14 cellular contexts compared by ENCODE assay signal in the genomic region with DNA sequence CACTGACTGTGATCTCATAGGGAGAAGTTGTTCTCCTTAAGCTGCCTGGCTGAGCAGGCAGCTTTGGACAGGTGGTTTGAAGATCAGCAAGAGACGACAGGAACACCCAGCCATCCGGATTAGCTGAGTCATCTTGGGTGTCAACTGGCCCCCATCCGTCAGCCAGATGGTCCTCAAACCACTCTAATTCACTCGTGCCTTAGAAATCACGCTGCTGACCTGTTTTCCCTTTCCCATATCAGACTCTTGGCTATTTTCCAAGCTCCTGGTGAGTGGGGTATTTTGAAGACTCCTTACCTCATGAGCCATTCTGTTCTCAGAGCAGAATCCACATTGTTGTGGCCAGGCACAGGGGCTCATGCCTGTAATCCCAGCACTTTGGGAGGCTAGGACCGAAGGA.
A peak's percentile ranks its signal among the peaks of the same experiment; 100 is the strongest.
DNase-seq lines count a peak whose midpoint lies in the region; ATAC-seq lines count a peak whose summit lies in the region.
"Had no signal": no experiment of that assay in that cellular context is flagged by ENCODE, and none has a peak within 500 bp of the region (broad histone marks: within the 10 kb centered on the region; RNA-seq: fewer than 3 reads in every experiment).

No MANE protein-coding gene starts in this region.

- DNase-seq in COLO668 (lab: John Stamatoyannopoulos, UW; ENCODE audit: unreplicated experiment): peak; percentile 52
- DNase-seq in HT1080 (ENCODE audit: low read depth): peak; percentile 57
- DNase-seq in SHP77 (lab: John Stamatoyannopoulos, UW): peak; percentile 64 to 66
- DNase-seq in SIG-M5 treated with dmso at 0.1 percent for 504 hours (lab: John Stamatoyannopoulos, UW; ENCODE audit: unreplicated experiment): no peak
- no peak for DNase-seq in hepatic stellate cell (ENCODE audit: low spot score)
- DNase-seq: H7; NK-92 treated with Interleukin-12 subunit alpha and Interleukin-12 subunit beta, amount 100 ng/mL, for 24 hours; stimulated activated CD4-positive, alpha-beta T cell treated with anti-CD3 and anti-CD28 coated beads, Interleukin-4, amount 100 ng/mL, for 24 hours had no signal

- H3K4me3 ChIP-seq in iPS-18a (ENCODE audit: low read length): no peak overlapping the region
- H3K4me3 ChIP-seq: neural progenitor cell, thoracic aorta had no signal

- H3K9ac ChIP-seq in iPS-18a (ENCODE audit: low read length): no peak overlapping the region
- H3K9ac ChIP-seq: neural progenitor cell had no signal

- peaks cover 21% of the 10 kb centered on the region for H3K4me1 ChIP-seq in iPS-18a (ENCODE audit: control insufficient read depth, low read depth, low read length)

- H3K27ac ChIP-seq in iPS-18a (ENCODE audit: low read length): peak overlapping the region; percentile 51
- H3K27ac ChIP-seq: C4-2B, neural progenitor cell, thoracic aorta had no signal

- no peak for ATAC-seq in HG03045 (IDR thresholded peaks at IDR 0.05; ENCODE audit: unreplicated experiment)
- ATAC-seq in HG03469 (IDR thresholded peaks at IDR 0.05; ENCODE audit: unreplicated experiment): no peak

- H3K27me3 ChIP-seq in iPS-18a (ENCODE audit: control insufficient read depth, insufficient read depth, low read length): no peaks in the 10 kb centered on the region
- H3K27me3 ChIP-seq: neural progenitor cell had no signal

- no peaks in the 10 kb centered on the region for H3K9me3 ChIP-seq in iPS-18a (ENCODE audit: control insufficient read depth, low read depth, low read length)
- H3K9me3 ChIP-seq: thoracic aorta had no signal

- H3K36me3 ChIP-seq in iPS-18a (ENCODE audit: control insufficient read depth, low read depth, low read length): no peaks in the 10 kb centered on the region
- H3K36me3 ChIP-seq: neural progenitor cell, thoracic aorta had no signal

Comparison
In these comparisons a context has a peak if more than half of its experiments do, and no peak if none do; other contexts are left out.
1. DNase-seq: peak in COLO668 (single experiment), HT1080 (single experiment) and SHP77 (2 of 2); none in SIG-M5 treated with dmso at 0.1 percent for 504 hours (single experiment) and hepatic stellate cell (single experiment).